Comparison of ENCODE assay signal across 12 cellular contexts in genomic region chr6:94372229-94372628, GRCh38.
"Had no signal": no experiment of that assay in that cellular context is flagged by ENCODE, and none has a peak within 500 bp of the region (broad histone marks: within the 10 kb centered on the region; RNA-seq: fewer than 3 reads in every experiment).

No MANE protein-coding gene starts in this region.

- DNase-seq: activated CD4-positive, alpha-beta T cell treated with anti-CD3 and anti-CD28 coated beads for 4 hours; activated CD8-positive, alpha-beta memory T cell treated with anti-CD3 and anti-CD28 coated beads, Interleukin-2, amount 50 U/mL, for 48 hours; activated CD8-positive, alpha-beta T cell treated with anti-CD3 and anti-CD28 coated beads, Interleukin-2, amount 10 ng/mL, durations not matched to agents 7 days and 5 days; activated naive CD8-positive, alpha-beta T cell treated with anti-CD3 and anti-CD28 coated beads, Interleukin-2, amount 10 ng/mL, durations not matched to agents 7 days and 5 days; aorta; esophagus squamous epithelium; foreskin fibroblast; stimulated activated CD4-positive, alpha-beta T cell treated with anti-CD3 and anti-CD28 coated beads, Interleukin-4, amount 100 ng/mL, for 1 hour; stimulated activated CD8-positive, alpha-beta memory T cell treated with anti-CD3 and anti-CD28 coated beads, Interleukin-4, amount 100 ng/mL, for 48 hours; stimulated activated naive CD8-positive, alpha-beta T cell treated with anti-CD3 and anti-CD28 coated beads, Interleukin-15, Interleukin-2, amounts not matched to agents 100 U/mL and 50 U/mL, for 24 hours; uterus had no signal

- ATAC-seq: activated CD8-positive, alpha-beta T cell treated with anti-CD3 and anti-CD28 coated beads, Interleukin-2, amount 10 ng/mL, durations not matched to agents 7 days and 5 days; left lobe of liver; stimulated activated naive CD8-positive, alpha-beta T cell treated with anti-CD3 and anti-CD28 coated beads, Interleukin-15, Interleukin-2, amounts not matched to agents 100 U/mL and 50 U/mL, for 24 hours had no signal
